ENCODE assay signal across 7 cellular contexts in genomic region chr11:48081151-48082010, GRCh38.
A peak's percentile ranks its signal among the peaks of the same experiment; 100 is the strongest.
DNase-seq lines count a peak whose midpoint lies in the region; ATAC-seq and TF ChIP-seq lines count a peak whose summit lies in the region.

No MANE protein-coding gene starts in this region.

- peak; percentile 74 for DNase-seq in LHCN-M2 (ENCODE audit: low read depth)
- DNase-seq in left cardiac atrium = peak; percentile 79
- peak; percentile 69 for DNase-seq in retinal pigment epithelial cell (ENCODE audit: low read depth)
- no peak for DNase-seq in WTC11 (ENCODE audit: low spot score)
- no peak for DNase-seq in activated effector memory CD4-positive, alpha-beta T cell treated with Interleukin-2 at 50 U/mL for 16 hours
- DNase-seq in NCI-H1048 (lab: John Stamatoyannopoulos, UW) = no peak

- H3K4me3 ChIP-seq in retinal pigment epithelial cell (ENCODE audit: low read length) = no peak overlapping the region

- POLR2A ChIA-PET in WTC11 (lab: Charles Lee) = interaction anchor here (1.5 kb wide), 1 partner anchor 7 kb away, joined by 3 read pairs; no protein-coding TSS in a partner anchor

- H3K4me1 Mint-ChIP-seq in activated T-helper 17 cell treated with anti-CD3 and anti-CD28 coated beads, Interleukin-2, amount 50 U/mL, for 72 hours = peaks cover 17% of the 10 kb centered on the region
- peaks cover 8% of the 10 kb centered on the region for H3K4me1 Mint-ChIP-seq in WTC11

- CTCF ChIA-PET in WTC11 (lab: Charles Lee) = interaction anchor here (1.2 kb wide), 1 partner anchor 27 kb away, joined by 3 read pairs; no protein-coding TSS in a partner anchor

- no peaks in the 10 kb centered on the region for H3K9me3 Mint-ChIP-seq in activated T-helper 17 cell treated with anti-CD3 and anti-CD28 coated beads, Interleukin-2, amount 50 U/mL, for 72 hours
- H3K9me3 Mint-ChIP-seq in WTC11 = peaks cover 7% of the 10 kb centered on the region

- no peak overlapping the region for H3K27ac Mint-ChIP-seq in activated T-helper 17 cell treated with anti-CD3 and anti-CD28 coated beads, Interleukin-2, amount 50 U/mL, for 72 hours
- no peak overlapping the region for H3K27ac Mint-ChIP-seq in WTC11

- H3K36me3 Mint-ChIP-seq in activated T-helper 17 cell treated with anti-CD3 and anti-CD28 coated beads, Interleukin-2, amount 50 U/mL, for 72 hours (ENCODE audit: low read depth) = peaks cover 24% of the 10 kb centered on the region
- H3K36me3 Mint-ChIP-seq in WTC11 = peaks cover 10% of the 10 kb centered on the region

- ATAC-seq in activated T-helper 17 cell treated with anti-CD3 and anti-CD28 coated beads, Interleukin-2, amount 50 U/mL, for 72 hours (replicated peaks) = peak; percentile 71
- ATAC-seq in left cardiac atrium (peak; percentile 92 to 95), WTC11 (no peak)

- no peak for TF ChIP-seq CTCF in retinal pigment epithelial cell (conservative IDR thresholded peaks at IDR 0.05; ENCODE audit: low read depth, low read length)
- TF ChIP-seq CTCF in WTC11 (IDR thresholded peaks at IDR 0.05) = no peak

- intact Hi-C loops in left cardiac atrium (cut with DNase I) = no loop called here

- no peaks in the 10 kb centered on the region for H3K27me3 Mint-ChIP-seq in activated T-helper 17 cell treated with anti-CD3 and anti-CD28 coated beads, Interleukin-2, amount 50 U/mL, for 72 hours
- H3K27me3 Mint-ChIP-seq in WTC11 (ENCODE audit: low read depth) = no peaks in the 10 kb centered on the region

- peak overlapping the region; percentile 28 for H3K4me3 Mint-ChIP-seq in activated T-helper 17 cell treated with anti-CD3 and anti-CD28 coated beads, Interleukin-2, amount 50 U/mL, for 72 hours
- H3K4me3 Mint-ChIP-seq in WTC11 = no peak overlapping the region

TF ChIP-seq in WTC11, 78 proteins besides CTCF, POLR2A, EP300 and RAD21 (continues in another document):
- TF ChIP-seq ARID4B (CRISPR knock-in tag; IDR thresholded peaks at IDR 0.05; ENCODE audit: borderline replicate concordance) = no peak
- no peak for TF ChIP-seq FOXK1 (CRISPR knock-in tag; IDR thresholded peaks at IDR 0.05)
- no peak for TF ChIP-seq ERG (CRISPR knock-in tag; IDR thresholded peaks at IDR 0.05)
- no peak for TF ChIP-seq FOXP1 (CRISPR knock-in tag; IDR thresholded peaks at IDR 0.05; ENCODE audit: borderline replicate concordance)
- TF ChIP-seq, protein P1, sequence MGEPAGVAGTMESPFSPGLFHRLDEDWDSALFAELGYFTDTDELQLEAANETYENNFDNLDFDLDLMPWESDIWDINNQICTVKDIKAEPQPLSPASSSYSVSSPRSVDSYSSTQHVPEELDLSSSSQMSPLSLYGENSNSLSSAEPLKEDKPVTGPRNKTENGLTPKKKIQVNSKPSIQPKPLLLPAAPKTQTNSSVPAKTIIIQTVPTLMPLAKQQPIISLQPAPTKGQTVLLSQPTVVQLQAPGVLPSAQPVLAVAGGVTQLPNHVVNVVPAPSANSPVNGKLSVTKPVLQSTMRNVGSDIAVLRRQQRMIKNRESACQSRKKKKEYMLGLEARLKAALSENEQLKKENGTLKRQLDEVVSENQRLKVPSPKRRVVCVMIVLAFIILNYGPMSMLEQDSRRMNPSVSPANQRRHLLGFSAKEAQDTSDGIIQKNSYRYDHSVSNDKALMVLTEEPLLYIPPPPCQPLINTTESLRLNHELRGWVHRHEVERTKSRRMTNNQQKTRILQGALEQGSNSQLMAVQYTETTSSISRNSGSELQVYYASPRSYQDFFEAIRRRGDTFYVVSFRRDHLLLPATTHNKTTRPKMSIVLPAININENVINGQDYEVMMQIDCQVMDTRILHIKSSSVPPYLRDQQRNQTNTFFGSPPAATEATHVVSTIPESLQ (CRISPR knock-in tag; IDR thresholded peaks at IDR 0.05) = no peak
- no peak for TF ChIP-seq TCF7 (CRISPR knock-in tag; IDR thresholded peaks at IDR 0.05; ENCODE audit: low read depth)
- TF ChIP-seq, protein P2, sequence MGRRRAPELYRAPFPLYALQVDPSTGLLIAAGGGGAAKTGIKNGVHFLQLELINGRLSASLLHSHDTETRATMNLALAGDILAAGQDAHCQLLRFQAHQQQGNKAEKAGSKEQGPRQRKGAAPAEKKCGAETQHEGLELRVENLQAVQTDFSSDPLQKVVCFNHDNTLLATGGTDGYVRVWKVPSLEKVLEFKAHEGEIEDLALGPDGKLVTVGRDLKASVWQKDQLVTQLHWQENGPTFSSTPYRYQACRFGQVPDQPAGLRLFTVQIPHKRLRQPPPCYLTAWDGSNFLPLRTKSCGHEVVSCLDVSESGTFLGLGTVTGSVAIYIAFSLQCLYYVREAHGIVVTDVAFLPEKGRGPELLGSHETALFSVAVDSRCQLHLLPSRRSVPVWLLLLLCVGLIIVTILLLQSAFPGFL (CRISPR knock-in tag; IDR thresholded peaks at IDR 0.05; ENCODE audit: borderline replicate concordance) = no peak
- TF ChIP-seq, protein P3, sequence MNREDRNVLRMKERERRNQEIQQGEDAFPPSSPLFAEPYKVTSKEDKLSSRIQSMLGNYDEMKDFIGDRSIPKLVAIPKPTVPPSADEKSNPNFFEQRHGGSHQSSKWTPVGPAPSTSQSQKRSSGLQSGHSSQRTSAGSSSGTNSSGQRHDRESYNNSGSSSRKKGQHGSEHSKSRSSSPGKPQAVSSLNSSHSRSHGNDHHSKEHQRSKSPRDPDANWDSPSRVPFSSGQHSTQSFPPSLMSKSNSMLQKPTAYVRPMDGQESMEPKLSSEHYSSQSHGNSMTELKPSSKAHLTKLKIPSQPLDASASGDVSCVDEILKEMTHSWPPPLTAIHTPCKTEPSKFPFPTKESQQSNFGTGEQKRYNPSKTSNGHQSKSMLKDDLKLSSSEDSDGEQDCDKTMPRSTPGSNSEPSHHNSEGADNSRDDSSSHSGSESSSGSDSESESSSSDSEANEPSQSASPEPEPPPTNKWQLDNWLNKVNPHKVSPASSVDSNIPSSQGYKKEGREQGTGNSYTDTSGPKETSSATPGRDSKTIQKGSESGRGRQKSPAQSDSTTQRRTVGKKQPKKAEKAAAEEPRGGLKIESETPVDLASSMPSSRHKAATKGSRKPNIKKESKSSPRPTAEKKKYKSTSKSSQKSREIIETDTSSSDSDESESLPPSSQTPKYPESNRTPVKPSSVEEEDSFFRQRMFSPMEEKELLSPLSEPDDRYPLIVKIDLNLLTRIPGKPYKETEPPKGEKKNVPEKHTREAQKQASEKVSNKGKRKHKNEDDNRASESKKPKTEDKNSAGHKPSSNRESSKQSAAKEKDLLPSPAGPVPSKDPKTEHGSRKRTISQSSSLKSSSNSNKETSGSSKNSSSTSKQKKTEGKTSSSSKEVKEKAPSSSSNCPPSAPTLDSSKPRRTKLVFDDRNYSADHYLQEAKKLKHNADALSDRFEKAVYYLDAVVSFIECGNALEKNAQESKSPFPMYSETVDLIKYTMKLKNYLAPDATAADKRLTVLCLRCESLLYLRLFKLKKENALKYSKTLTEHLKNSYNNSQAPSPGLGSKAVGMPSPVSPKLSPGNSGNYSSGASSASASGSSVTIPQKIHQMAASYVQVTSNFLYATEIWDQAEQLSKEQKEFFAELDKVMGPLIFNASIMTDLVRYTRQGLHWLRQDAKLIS (CRISPR knock-in tag; IDR thresholded peaks at IDR 0.05; ENCODE audit: borderline replicate concordance) = no peak
- TF ChIP-seq CDX4 (CRISPR knock-in tag; IDR thresholded peaks at IDR 0.05; ENCODE audit: borderline replicate concordance) = no peak

Comparison
In these comparisons a context has a peak if more than half of its experiments do, and no peak if none do; other contexts are left out.
1. DNase-seq: peak in LHCN-M2 (single experiment), left cardiac atrium (single experiment) and retinal pigment epithelial cell (single experiment); none in WTC11 (single experiment), activated effector memory CD4-positive, alpha-beta T cell treated with Interleukin-2 at 50 U/mL for 16 hours (single experiment) and NCI-H1048 (single experiment).